Comparison of ENCODE assay signal across 28 cellular contexts in the genomic region with DNA sequence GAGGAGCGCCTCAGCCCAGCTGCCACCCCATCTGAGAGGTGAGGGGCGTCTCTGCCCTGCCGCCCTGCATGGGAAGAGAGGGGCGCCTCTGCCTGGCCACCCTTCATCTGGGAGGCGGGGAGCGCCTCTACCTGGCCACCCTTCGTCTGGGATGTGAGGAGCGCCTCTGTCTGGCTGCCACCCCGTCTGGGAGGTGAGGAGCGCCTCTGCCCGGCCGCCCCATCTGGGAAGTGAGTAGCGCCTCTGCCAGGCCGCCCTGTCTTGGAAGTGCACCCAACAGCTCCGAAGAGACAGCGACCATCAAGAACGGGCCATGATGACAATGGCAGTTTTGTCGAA.
"Had no signal": no experiment of that assay in that cellular context is flagged by ENCODE, and none has a peak within 500 bp of the region (broad histone marks: within the 10 kb centered on the region; RNA-seq: fewer than 3 reads in every experiment).

No MANE protein-coding gene starts in this region.

- H3K27ac Mint-ChIP-seq: stimulated activated effector memory CD8-positive, alpha-beta T cell treated with anti-CD3 and anti-CD28 coated beads, Interleukin-12 subunit alpha, Interleukin-12 subunit beta, amount 100 ng/mL, for 72 hours; stimulated activated naive B cell treated with anti-CD40 and anti-IgM and Interleukin-4, amounts not matched to agents 10 μg/mL and 1 μg/mL and 100 μg/mL, for 72 hours; stimulated activated naive CD8-positive, alpha-beta T cell treated with anti-CD3 and anti-CD28 coated beads, Interleukin-15, Interleukin-2, amounts not matched to agents 100 ng/mL and 50 ng/mL, for 24 hours; type B pancreatic cell had no signal

- H3K4me3 ChIP-seq: stomach, suprapubic skin, thoracic aorta, thyroid gland, tibial artery, tibial nerve, transverse colon, upper lobe of left lung, upper lobe of right lung, uterus, vagina had no signal

- H3K27me3 Mint-ChIP-seq: type B pancreatic cell had no signal

- H3K9me3 Mint-ChIP-seq: stimulated activated effector memory CD8-positive, alpha-beta T cell treated with anti-CD3 and anti-CD28 coated beads, Interleukin-12 subunit alpha, Interleukin-12 subunit beta, amount 100 ng/mL, for 72 hours; stimulated activated naive CD8-positive, alpha-beta T cell treated with anti-CD3 and anti-CD28 coated beads, Interleukin-15, Interleukin-2, amounts not matched to agents 100 ng/mL and 50 ng/mL, for 24 hours; type B pancreatic cell had no signal

- DNase-seq: stimulated activated CD4-positive, alpha-beta T cell treated with anti-CD3 and anti-CD28 coated beads, Interleukin-1b, Interleukin-23, amount 100 ng/mL, for 48 hours; stimulated activated CD4-positive, alpha-beta T cell treated with anti-CD3 and anti-CD28 coated beads, Interleukin-2, amount 100 ng/mL, for 24 hours; stimulated activated CD4-positive, alpha-beta T cell treated with anti-CD3 and anti-CD28 coated beads, Interleukin-2, amount 100 ng/mL, for 48 hours; stimulated activated CD4-positive, alpha-beta T cell treated with anti-CD3 and anti-CD28 coated beads, Interleukin-4, amount 100 ng/mL, for 1 hour; stimulated activated CD4-positive, alpha-beta T cell treated with anti-CD3 and anti-CD28 coated beads, Interleukin-4, amount 100 ng/mL, for 24 hours; stimulated activated CD4-positive, alpha-beta T cell treated with anti-CD3 and anti-CD28 coated beads, Interleukin-4, amount 100 ng/mL, for 4 hours; stimulated activated CD8-positive, alpha-beta memory T cell treated with anti-CD3 and anti-CD28 coated beads, Interleukin-4, amount 100 ng/mL, for 48 hours; stimulated activated naive B cell treated with anti-CD40 and anti-IgM and Interleukin-4, amounts not matched to agents 10 μg/mL and 1 μg/mL and 100 μg/mL, for 72 hours; stimulated activated naive CD4-positive, alpha-beta T cell; stimulated activated naive CD4-positive, alpha-beta T cell treated with Interleukin-2 at 50 U/mL for 16 hours; stomach; substantia nigra; testis; thyroid gland; tibial artery; transverse colon; trophoblast cell; upper lobe of right lung; uterus had no signal

- H3K4me1 Mint-ChIP-seq: stimulated activated effector memory CD8-positive, alpha-beta T cell treated with anti-CD3 and anti-CD28 coated beads, Interleukin-12 subunit alpha, Interleukin-12 subunit beta, amount 100 ng/mL, for 72 hours; stimulated activated naive B cell treated with anti-CD40 and anti-IgM and Interleukin-4, amounts not matched to agents 10 μg/mL and 1 μg/mL and 100 μg/mL, for 72 hours had no signal

- H3K9me3 ChIP-seq: suprapubic skin, testis, thoracic aorta, thyroid gland, tibial artery, tibial nerve, transverse colon, upper lobe of left lung, upper lobe of right lung, uterus, vagina had no signal

- H3K36me3 ChIP-seq: stomach, suprapubic skin, thoracic aorta, thyroid gland, tibial artery, tibial nerve, transverse colon, upper lobe of left lung, upper lobe of right lung, uterus, vagina had no signal

- H3K4me1 ChIP-seq: stomach, suprapubic skin, testis, thyroid gland, tibial artery, tibial nerve, transverse colon, upper lobe of left lung, upper lobe of right lung, uterus, vagina had no signal

- H3K4me3 Mint-ChIP-seq: stimulated activated effector memory CD8-positive, alpha-beta T cell treated with anti-CD3 and anti-CD28 coated beads, Interleukin-12 subunit alpha, Interleukin-12 subunit beta, amount 100 ng/mL, for 72 hours; stimulated activated naive B cell treated with anti-CD40 and anti-IgM and Interleukin-4, amounts not matched to agents 10 μg/mL and 1 μg/mL and 100 μg/mL, for 72 hours; stimulated activated naive CD8-positive, alpha-beta T cell treated with anti-CD3 and anti-CD28 coated beads, Interleukin-15, Interleukin-2, amounts not matched to agents 100 ng/mL and 50 ng/mL, for 24 hours; type B pancreatic cell had no signal

- ATAC-seq: stimulated activated effector memory CD8-positive, alpha-beta T cell treated with anti-CD3 and anti-CD28 coated beads, Interleukin-12 subunit alpha, Interleukin-12 subunit beta, amount 100 ng/mL, for 72 hours; stimulated activated naive B cell treated with anti-CD40 and anti-IgM and Interleukin-4, amounts not matched to agents 10 μg/mL and 1 μg/mL and 100 μg/mL, for 72 hours; upper lobe of right lung had no signal

- H3K27ac ChIP-seq: stomach, suprapubic skin, testis, thoracic aorta, thyroid gland, tibial artery, tibial nerve, transverse colon, upper lobe of left lung, upper lobe of right lung, uterus, vagina had no signal

- FAIRE-seq: urothelium cell line had no signal

- H3K36me3 Mint-ChIP-seq: stimulated activated effector memory CD8-positive, alpha-beta T cell treated with anti-CD3 and anti-CD28 coated beads, Interleukin-12 subunit alpha, Interleukin-12 subunit beta, amount 100 ng/mL, for 72 hours; stimulated activated naive B cell treated with anti-CD40 and anti-IgM and Interleukin-4, amounts not matched to agents 10 μg/mL and 1 μg/mL and 100 μg/mL, for 72 hours; type B pancreatic cell had no signal
